Comparison of ENCODE assay signal across 8 cellular contexts in the genomic region with DNA sequence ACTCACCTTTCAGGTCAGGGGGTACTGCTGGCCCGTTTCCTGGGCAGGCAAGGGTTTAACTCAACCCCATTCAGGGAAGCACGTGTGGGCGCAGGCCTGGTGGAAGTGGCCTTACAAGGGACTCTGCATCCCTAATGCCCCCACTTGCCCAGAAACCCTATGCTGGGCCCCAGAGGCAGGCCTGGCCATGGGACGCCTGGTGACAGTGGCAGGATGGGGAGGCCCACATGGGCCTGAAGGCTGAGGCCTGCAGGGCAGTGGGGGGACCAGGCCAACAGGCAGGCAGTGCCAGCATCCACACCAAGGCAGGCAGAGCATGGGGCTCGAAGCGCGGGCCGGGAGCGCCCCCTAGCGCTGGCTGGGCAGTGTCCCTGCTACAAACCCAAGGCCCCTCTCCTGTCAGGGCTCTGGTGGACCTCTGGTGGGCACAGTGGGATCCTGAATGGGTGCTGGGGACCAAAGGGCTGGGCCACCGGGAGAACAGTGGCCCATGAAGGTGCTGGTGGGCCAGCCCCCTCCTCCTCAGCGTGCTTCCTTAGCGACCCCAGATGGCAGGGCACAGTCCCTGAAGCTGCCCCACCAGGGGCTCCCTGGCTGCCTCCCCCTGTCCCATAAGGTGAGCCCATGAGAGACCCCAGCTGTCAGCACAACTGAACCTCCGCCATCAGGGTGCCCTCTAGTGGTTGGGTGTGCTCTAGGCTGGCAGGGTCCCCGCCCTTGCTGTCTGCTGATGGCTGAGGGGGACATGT. TPM values are rescaled to one million over a fixed set of nuclear protein-coding genes. Genes with fewer than 3 reads are reported as not detected.
DNase-seq lines count a peak whose midpoint lies in the region; ATAC-seq and TF ChIP-seq lines count a peak whose summit lies in the region.

No MANE protein-coding gene starts in this region.

- H3K9me3 Mint-ChIP-seq in H9 (no peaks in the 10 kb centered on the region), naive B cell (no peaks in the 10 kb centered on the region)

- ATAC-seq in esophagus mucosa (peak; percentile 64), naive B cell (ENCODE audit: low read depth in 2 of 2) (peak; percentile 82 to 85), GM18907 (IDR thresholded peaks at IDR 0.05; ENCODE audit: unreplicated experiment) (no peak)

- no peak overlapping the region for H3K23ac ChIP-seq in H9 (ENCODE audit: insufficient read length, low read depth, low read length)

- no peak overlapping the region for H2BK12ac ChIP-seq in H9 (ENCODE audit: insufficient read length, low read depth, low read length)

- no peak overlapping the region for H4K5ac ChIP-seq in H9 (ENCODE audit: insufficient read length, low read depth, low read length)

- 0 out of 4 replicates have a peak, but pooled peaks cover 0 to 3% of the 10 kb centered on the region in 2 experiments for H3K4me1 Mint-ChIP-seq in H9
- no peaks in the 10 kb centered on the region for H3K4me1 Mint-ChIP-seq in naive B cell

- H3K4ac ChIP-seq in H9 (ENCODE audit: low read depth, low read length), result no peak overlapping the region

- no peak overlapping the region for H2AFZ ChIP-seq in H9 (ENCODE audit: low read length)
- H2AFZ ChIP-seq in OCI-LY1 (ENCODE audit: low read length), result no peak overlapping the region

- no peak overlapping the region for H2BK5ac ChIP-seq in H9 (ENCODE audit: insufficient read length, low read length)

- DNase-seq in H9 (peak; percentile 93), activated T-cell treated with anti-CD3 and anti-CD28 coated beads for 48 hours (ENCODE audit: low read depth) (peak; percentile 74), naive B cell (peak; percentile 64)
- peak; percentile 37 to 54 for DNase-seq in stimulated activated CD8-positive, alpha-beta memory T cell treated with anti-CD3 and anti-CD28 coated beads, Interleukin-7, amount 100 ng/mL, for 48 hours (ENCODE audit: extremely low read depth in 1 of 2, low read depth in 1 of 2)

- no peaks in the 10 kb centered on the region for H3K79me1 ChIP-seq in H9 (ENCODE audit: insufficient read depth, low read depth, low read length, poor library complexity, severe bottlenecking)

- H4K8ac ChIP-seq in H9 (replicated peaks; ENCODE audit: insufficient read length, low read depth, low read length), result no peak overlapping the region

- no peak overlapping the region for H4K91ac ChIP-seq in H9 (ENCODE audit: insufficient read length, low read depth, low read length)

- H3K4me3 Mint-ChIP-seq in H9, result no peak overlapping the region
- no peak overlapping the region for H3K4me3 Mint-ChIP-seq in naive B cell

- H3K56ac ChIP-seq in H9 (ENCODE audit: insufficient read length, low read depth, low read length), result no peak overlapping the region

- peaks cover 8 to 43% (median 29%) of the 10 kb centered on the region in 11 experiments for H3K36me3 ChIP-seq in BLaER1 treated with 17β-estradiol and CSF1 and Interleukin-3, amounts not matched to agents 10 nM and 100 nM
- peaks cover 7% of the 10 kb centered on the region; the same call in 1 of the 2 replicates for H3K36me3 ChIP-seq in OCI-LY1 (ENCODE audit: insufficient read depth, low read length)

- H3K27ac Mint-ChIP-seq in H9 (peak overlapping the region in 1 of 3 experiments; percentile 89; a peak in 2 of 7 replicates), naive B cell (no peak overlapping the region)

- 0 out of 22 replicates have a peak overlapping the region, but pooled peaks of 1 of the 11 experiments have one; percentile 5 for H3K4me2 ChIP-seq in BLaER1 treated with 17β-estradiol and CSF1 and Interleukin-3, amounts not matched to agents 10 nM and 100 nM
- no peak overlapping the region for H3K4me2 ChIP-seq in H9 (ENCODE audit: insufficient read depth, insufficient read length, low read length)
- H3K4me2 ChIP-seq in OCI-LY1 (ENCODE audit: low read length), result no peak overlapping the region

- no peaks in the 10 kb centered on the region for H3K9me3 ChIP-seq in BLaER1 treated with 17β-estradiol and CSF1 and Interleukin-3, amounts not matched to agents 10 nM and 100 nM (replicated peaks in 1 of 11)
- H3K9me3 ChIP-seq in H9 (ENCODE audit: control insufficient read depth, low read depth, low read length), result no peaks in the 10 kb centered on the region
- H3K9me3 ChIP-seq in OCI-LY1 (ENCODE audit: low read length), result no peaks in the 10 kb centered on the region

- H4K20me1 ChIP-seq in BLaER1 treated with 17β-estradiol and CSF1 and Interleukin-3, amounts not matched to agents 10 nM and 100 nM, result peaks cover 0 to 92% (median 62%) of the 10 kb centered on the region in 11 experiments; a peak in 20 of 22 replicates
- no peaks in the 10 kb centered on the region for H4K20me1 ChIP-seq in H9 (ENCODE audit: control insufficient read depth, insufficient read depth, insufficient read length)
- H4K20me1 ChIP-seq in OCI-LY1 (ENCODE audit: insufficient read depth, low read length), result no peaks in the 10 kb centered on the region

- H3K4me3 ChIP-seq in BLaER1 treated with 17β-estradiol and CSF1 and Interleukin-3, amounts not matched to agents 10 nM and 100 nM, result no peak overlapping the region
- H3K4me3 ChIP-seq in OCI-LY1 (ENCODE audit: low read depth, low read length, poor library complexity, severe bottlenecking), result no peak overlapping the region

- H3K9me2 ChIP-seq in OCI-LY1 (ENCODE audit: low read depth, low read length), result no peaks in the 10 kb centered on the region

- H3F3A ChIP-seq in OCI-LY1 (ENCODE audit: insufficient read depth, low read length), result no peaks in the 10 kb centered on the region

- H3K79me2 ChIP-seq in H9 (ENCODE audit: insufficient read depth, low read length), result no peaks in the 10 kb centered on the region
- no peaks in the 10 kb centered on the region for H3K79me2 ChIP-seq in OCI-LY1 (ENCODE audit: insufficient read depth, low read length)

- no CpG with 5 or more reads among the region's 15 CpGs for WGBS in H9 (ENCODE audit: extremely low coverage, insufficient read length, low lambda C conversion rate)

- peaks cover 0 to 54% (median 44%) of the 10 kb centered on the region in 10 experiments; a peak in 16 of 20 replicates for H3K4me1 ChIP-seq in BLaER1 treated with 17β-estradiol and CSF1 and Interleukin-3, amounts not matched to agents 10 nM and 100 nM
- H3K4me1 ChIP-seq in H9 (ENCODE audit: insufficient read depth, low read length), result no peaks in the 10 kb centered on the region
- no peaks in the 10 kb centered on the region for H3K4me1 ChIP-seq in OCI-LY1 (ENCODE audit: insufficient read depth, low read length, severe bottlenecking)

- no peak overlapping the region for H3K18ac ChIP-seq in H9 (ENCODE audit: insufficient read length, low read depth, low read length)

- H2AK5ac ChIP-seq in H9 (ENCODE audit: insufficient read length, low read length), result no peak overlapping the region

- H2BK120ac ChIP-seq in H9 (ENCODE audit: low read depth, low read length, poor library complexity, severe bottlenecking), result no peak overlapping the region

- H3K9ac ChIP-seq in BLaER1 treated with 17β-estradiol and CSF1 and Interleukin-3, amounts not matched to agents 10 nM and 100 nM, result peak overlapping the region in 6 of 11 experiments; percentile 6 to 39 (median 32); a peak in 3 of 22 replicates
- H3K9ac ChIP-seq in H9 (ENCODE audit: extremely low read depth, insufficient read length, low read length) (no peak overlapping the region), OCI-LY1 (ENCODE audit: low read length) (no peak overlapping the region)

- no peaks in the 10 kb centered on the region for H3K27me3 ChIP-seq in BLaER1 treated with 17β-estradiol and CSF1 and Interleukin-3, amounts not matched to agents 10 nM and 100 nM
- H3K27me3 ChIP-seq in H9 (ENCODE audit: insufficient read depth, low read length) (no peaks in the 10 kb centered on the region), OCI-LY1 (ENCODE audit: insufficient read depth, low read length) (no peaks in the 10 kb centered on the region)

- H3K14ac ChIP-seq in H9 (ENCODE audit: insufficient read depth, low read length), result no peak overlapping the region

- H3K27ac ChIP-seq in BLaER1 treated with 17β-estradiol and CSF1 and Interleukin-3, amounts not matched to agents 10 nM and 100 nM, result 0 out of 22 replicates have a peak overlapping the region, but pooled peaks of 1 of the 11 experiments have one; percentile 17
- H3K27ac ChIP-seq in H9 (ENCODE audit: insufficient read length, low read depth, low read length) (no peak overlapping the region), OCI-LY1 (ENCODE audit: low read depth, low read length, poor library complexity, severe bottlenecking) (no peak overlapping the region)

- peak; percentile 97 for TF ChIP-seq CTCF in H9 (conservative IDR thresholded peaks at IDR 0.05)
- peak; percentile 66 for TF ChIP-seq CTCF in OCI-LY1 (IDR thresholded peaks at IDR 0.05; ENCODE audit: low read length)

- H3T11ph ChIP-seq in H9 (ENCODE audit: low read length), result no peak overlapping the region

- H2BK20ac ChIP-seq in H9 (ENCODE audit: low read depth, low read length, poor library complexity, severe bottlenecking), result no peak overlapping the region

- H3K27me3 Mint-ChIP-seq in H9 (ENCODE audit: low read depth) (no peaks in the 10 kb centered on the region), naive B cell (no peaks in the 10 kb centered on the region)

- no peaks in the 10 kb centered on the region for H3K23me2 ChIP-seq in H9 (ENCODE audit: insufficient read length, low read depth, low read length, poor library complexity, severe bottlenecking)

- peaks cover 8 to 21% (median 16%) of the 10 kb centered on the region in 3 experiments; a peak in 6 of 7 replicates for H3K36me3 Mint-ChIP-seq in H9 (ENCODE audit: insufficient read depth in 1 of 3, low read depth in 3 of 3)
- peaks cover 5 to 7% of the 10 kb centered on the region in 2 donors for H3K36me3 Mint-ChIP-seq in naive B cell

- no peak overlapping the region for H2BK15ac ChIP-seq in H9 (ENCODE audit: low read depth, low read length)

RNA-seq across cellular contexts. Expression of gene FGFR3, which starts 16.8 kb away (rescaled TPM):
- total RNA-seq in H9 (2021) (75.7 and 81.2 TPM in 2 replicates), esophagus mucosa (150 TPM)
- under 1 TPM in 1 of 6 donors, not detected in 5; 0.07 TPM for polyA plus RNA-seq in naive B cell (ENCODE audit: low read depth in 6 of 6)

RNA-seq across cellular contexts. Expression of gene LETM1, which starts 46.0 kb away (rescaled TPM):
- total RNA-seq in H9 (2021), result 41.3 and 43.4 TPM in 2 replicates
- total RNA-seq in esophagus mucosa, result 55.0 TPM
- 10 to 100 TPM in 4 of 6 donors, 1 to 10 TPM in 2; 2.9 to 15.1 (median 10.8) TPM for polyA plus RNA-seq in naive B cell (ENCODE audit: low read depth in 6 of 6)

Comparison
In these comparisons a context has a peak if more than half of its experiments do, and no peak if none do; other contexts are left out.
1. H3K9ac ChIP-seq: peak in BLaER1 treated with 17β-estradiol and CSF1 and Interleukin-3, amounts not matched to agents 10 nM and 100 nM (6 of 11); none in H9 (single experiment) and OCI-LY1 (single experiment).
2. Peak in every context shown above with its lines, with median percentiles within 50 percentile points of each other: DNase-seq.